1 cellular context compared by ENCODE assay signal in genomic region chr11:128919192-128919591, GRCh38.
TF ChIP-seq lines count a peak whose summit lies in the region.

No MANE protein-coding gene starts in this region.

TF ChIP-seq in SK-N-SH, 30 proteins besides CTCF, POLR2A, EP300 and RAD21 (continued from another document):
- TF ChIP-seq PBX3 (IDR thresholded peaks at IDR 0.05), result no peak
- TF ChIP-seq RFX5 (IDR thresholded peaks at IDR 0.05; ENCODE audit: low read length), result no peak
- no peak for TF ChIP-seq FOXJ3 (CRISPR knock-in tag; IDR thresholded peaks at IDR 0.05)
- no peak for TF ChIP-seq EZH2phosphoT487 (IDR thresholded peaks at IDR 0.05; ENCODE audit: borderline replicate concordance, low read depth)
- TF ChIP-seq GABPA (IDR thresholded peaks at IDR 0.05; ENCODE audit: low read depth), result no peak
- TF ChIP-seq IRF3 (IDR thresholded peaks at IDR 0.05; ENCODE audit: low read depth, low read length), result no peak
- no peak for TF ChIP-seq GATA2 (CRISPR knock-in tag; IDR thresholded peaks at IDR 0.05)
- TF ChIP-seq USF1 (IDR thresholded peaks at IDR 0.05; ENCODE audit: borderline replicate concordance, low read depth), result no peak
- TF ChIP-seq NRF1 (IDR thresholded peaks at IDR 0.05; ENCODE audit: low read depth, low read length), result no peak
- TF ChIP-seq MXI1 (IDR thresholded peaks at IDR 0.05; ENCODE audit: low read depth, low read length), result no peak
- TF ChIP-seq ELF1 (IDR thresholded peaks at IDR 0.05), result no peak
- TF ChIP-seq JUND (IDR thresholded peaks at IDR 0.05), result no peak
- TF ChIP-seq SMC3 (IDR thresholded peaks at IDR 0.05; ENCODE audit: low read depth, low read length), result no peak
